13 cellular contexts compared by ENCODE assay signal in genomic region chr2:141570474-141571131, GRCh38.
"Had no signal": no experiment of that assay in that cellular context is flagged by ENCODE, and none has a peak within 500 bp of the region (broad histone marks: within the 10 kb centered on the region; RNA-seq: fewer than 3 reads in every experiment).

No MANE protein-coding gene starts in this region.

- H3K36me3 ChIP-seq: adrenal gland, neutrophil, thyroid gland, uterus had no signal

- H3K4me1 ChIP-seq: adrenal gland, thyroid gland, uterus had no signal

- H3K27ac ChIP-seq: adrenal gland, neutrophil, thyroid gland, uterus had no signal

- H3K4me3 ChIP-seq: adrenal gland, thyroid gland, uterus had no signal

- DNase-seq: activated CD4-positive, alpha-beta T cell treated with anti-CD3 and anti-CD28 coated beads, Interleukin-2, amount 50 U/mL, for 4 hours; activated naive CD4-positive, alpha-beta T cell treated with anti-CD3 and anti-CD28 coated beads, Interleukin-2, amount 50 U/mL, for 16 hours; activated T-cell treated with anti-CD3 and anti-CD28 coated beads, Interleukin-2, amount 50 U/mL, for 1 hour; adrenal gland; central memory CD4-positive, alpha-beta T cell; cortex of kidney; effector memory CD8-positive, alpha-beta T cell; small intestine; thyroid gland; uterus had no signal

- H3K27me3 ChIP-seq: adrenal gland, neutrophil, thyroid gland, uterus had no signal

- H3K9me3 ChIP-seq: adrenal gland, neutrophil, thyroid gland, uterus had no signal

- ATAC-seq: activated CD4-positive, CD25-positive, alpha-beta regulatory T cell treated with anti-CD3 and anti-CD28 coated beads, Interleukin-2, amount 50 U/mL, for 24 hours; effector memory CD8-positive, alpha-beta T cell; left lobe of liver had no signal
